1 cellular context compared by ENCODE assay signal in genomic region chr1:226549937-226550670, GRCh38.
TF ChIP-seq lines count a peak whose summit lies in the region.

No MANE protein-coding gene starts in this region.

TF ChIP-seq in HepG2, 621 proteins besides CTCF, POLR2A, EP300 and RAD21 (continued from another document):
- TF ChIP-seq PAXIP1 (CRISPR knock-in tag; conservative IDR thresholded peaks at IDR 0.05) (no peak), TP53 (CRISPR knock-in tag; conservative IDR thresholded peaks at IDR 0.05) (no peak), JUND (CRISPR knock-in tag; IDR thresholded peaks at IDR 0.05) (no peak), SMARCE1 (IDR thresholded peaks at IDR 0.05; ENCODE audit: borderline replicate concordance) (no peak), RBM39 (IDR thresholded peaks at IDR 0.05; ENCODE audit: low read depth, low read length, poor library complexity, severe bottlenecking) (no peak), HNF1B (CRISPR knock-in tag; IDR thresholded peaks at IDR 0.05) (no peak), ZNF362 (CRISPR knock-in tag; IDR thresholded peaks at IDR 0.05; ENCODE audit: borderline replicate concordance) (peak; percentile 67; the same call in 1 of the 2 replicates), REPIN1 (CRISPR knock-in tag; IDR thresholded peaks at IDR 0.05; ENCODE audit: borderline replicate concordance, low read depth) (0 out of 2 replicates have a peak, but pooled peaks have one; percentile 23), HNRNPL (IDR thresholded peaks at IDR 0.05; ENCODE audit: low read depth, low read length) (peak; percentile 74; the same call in 1 of the 2 replicates), EED (CRISPR knock-in tag; IDR thresholded peaks at IDR 0.05) (0 out of 2 replicates have a peak, but pooled peaks have one; percentile 19), MTF2 (CRISPR knock-in tag; IDR thresholded peaks at IDR 0.05; ENCODE audit: borderline replicate concordance) (peak; percentile 76; the same call in 1 of the 2 replicates)
